20 cellular contexts compared by ENCODE assay signal in genomic region chr4:6114601-6115000, GRCh38.
"Had no signal": no experiment of that assay in that cellular context is flagged by ENCODE, and none has a peak within 500 bp of the region (broad histone marks: within the 10 kb centered on the region; RNA-seq: fewer than 3 reads in every experiment).

No MANE protein-coding gene starts in this region.

- H3K9me3 ChIP-seq: ovary, psoas muscle, sigmoid colon, thoracic aorta, tibial nerve, upper lobe of left lung had no signal

- H3K9me3 Mint-ChIP-seq: effector memory CD8-positive, alpha-beta T cell; immature natural killer cell; naive thymus-derived CD4-positive, alpha-beta T cell; stimulated activated effector memory CD8-positive, alpha-beta T cell treated with anti-CD3 and anti-CD28 coated beads, Interleukin-12 subunit alpha, Interleukin-12 subunit beta, amount 100 ng/mL, for 72 hours had no signal

- H3K27ac Mint-ChIP-seq: stimulated activated effector memory CD8-positive, alpha-beta T cell treated with anti-CD3 and anti-CD28 coated beads, Interleukin-12 subunit alpha, Interleukin-12 subunit beta, amount 100 ng/mL, for 72 hours had no signal

- H3K4me3 Mint-ChIP-seq: effector memory CD8-positive, alpha-beta T cell; immature natural killer cell; stimulated activated effector memory CD8-positive, alpha-beta T cell treated with anti-CD3 and anti-CD28 coated beads, Interleukin-12 subunit alpha, Interleukin-12 subunit beta, amount 100 ng/mL, for 72 hours had no signal

- H3K36me3 ChIP-seq: ovary, sigmoid colon, thoracic aorta, tibial nerve, upper lobe of left lung had no signal

- H3K27me3 ChIP-seq: ovary, tibial nerve, upper lobe of left lung had no signal

- ATAC-seq: effector memory CD8-positive, alpha-beta T cell; left lobe of liver; naive thymus-derived CD4-positive, alpha-beta T cell; psoas muscle; right cardiac atrium; stimulated activated effector memory CD8-positive, alpha-beta T cell treated with anti-CD3 and anti-CD28 coated beads, Interleukin-12 subunit alpha, Interleukin-12 subunit beta, amount 100 ng/mL, for 72 hours; stimulated activated naive CD8-positive, alpha-beta T cell treated with anti-CD3 and anti-CD28 coated beads, Interleukin-15, Interleukin-2, amounts not matched to agents 100 U/mL and 50 U/mL, for 24 hours had no signal

- H3K27me3 Mint-ChIP-seq: effector memory CD8-positive, alpha-beta T cell had no signal

- H3K4me1 ChIP-seq: psoas muscle, sigmoid colon, tibial nerve, upper lobe of left lung had no signal

- H3K27ac ChIP-seq: ovary, psoas muscle, sigmoid colon, thoracic aorta, tibial nerve, upper lobe of left lung had no signal

- H3K36me3 Mint-ChIP-seq: immature natural killer cell had no signal

- H3K4me3 ChIP-seq: ovary, psoas muscle, sigmoid colon, thoracic aorta, tibial nerve, upper lobe of left lung had no signal

- DNase-seq: cortex of kidney; effector memory CD8-positive, alpha-beta T cell; hypothalamus; immature natural killer cell; mesenchymal stem cell; midbrain; naive thymus-derived CD4-positive, alpha-beta T cell; occipital lobe; ovary; psoas muscle; right cardiac atrium; sigmoid colon; stimulated activated CD4-positive, alpha-beta T cell treated with anti-CD3 and anti-CD28 coated beads, Interleukin-2, amount 100 ng/mL, for 24 hours; stimulated activated CD4-positive, alpha-beta T cell treated with anti-CD3 and anti-CD28 coated beads, Interleukin-4, amount 100 ng/mL, for 24 hours; stimulated activated naive CD8-positive, alpha-beta T cell treated with anti-CD3 and anti-CD28 coated beads, Interleukin-15, Interleukin-2, amounts not matched to agents 100 U/mL and 50 U/mL, for 24 hours; upper lobe of left lung had no signal
